1 cellular context compared by ENCODE assay signal in the genomic region with DNA sequence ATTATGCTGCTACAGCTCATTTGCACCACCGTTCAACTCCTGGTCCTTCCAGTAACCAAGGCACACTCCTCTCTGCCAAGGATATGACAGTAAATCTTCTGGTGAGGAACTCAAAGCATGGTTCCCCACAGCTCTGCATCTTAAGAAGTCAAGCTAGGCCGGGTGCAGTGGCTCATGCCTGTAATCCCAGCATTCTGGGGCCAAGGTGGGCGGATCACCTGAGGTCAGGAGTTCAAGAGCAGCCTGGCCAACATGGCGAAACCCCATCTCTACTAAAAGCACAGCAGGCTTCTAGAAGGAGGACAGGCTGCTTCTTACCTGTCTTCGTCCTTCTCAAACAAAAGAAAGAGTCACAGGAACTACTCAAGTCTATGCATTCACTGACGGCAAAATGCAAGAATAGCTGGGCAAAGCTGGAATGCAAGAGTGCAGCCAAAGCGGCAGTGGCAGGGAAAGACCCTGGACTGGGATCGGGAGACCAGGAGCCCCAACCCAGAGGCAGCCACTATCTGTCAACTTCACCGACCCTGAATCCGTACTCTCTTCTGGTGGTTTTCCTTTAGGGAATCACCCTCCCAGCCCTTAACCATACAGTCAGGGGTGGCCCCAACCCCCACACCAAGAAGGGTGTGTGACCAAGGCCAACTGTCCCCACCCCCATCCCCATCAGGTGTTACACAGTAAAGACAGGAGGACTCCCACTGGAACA.
TF ChIP-seq lines count a peak whose summit lies in the region.

No MANE protein-coding gene starts in this region.

TF ChIP-seq in K562, 482 proteins besides CTCF, POLR2A, EP300 and RAD21 (continued from another document):
- no peak for TF ChIP-seq CEBPZ (IDR thresholded peaks at IDR 0.05; ENCODE audit: borderline replicate concordance, low read depth, low read length)
- no peak for TF ChIP-seq ZBTB7A (IDR thresholded peaks at IDR 0.05; ENCODE audit: borderline replicate concordance, control insufficient read depth, low read depth, low read length)
- TF ChIP-seq ZNF184 (CRISPR knock-in tag; IDR thresholded peaks at IDR 0.05): no peak
- TF ChIP-seq ZNF146 (CRISPR knock-in tag; IDR thresholded peaks at IDR 0.05; ENCODE audit: unreplicated experiment): no peak
- TF ChIP-seq SRSF3 (IDR thresholded peaks at IDR 0.05; ENCODE audit: insufficient read depth, low read length): no peak
- TF ChIP-seq NCOA6 (IDR thresholded peaks at IDR 0.05): no peak
- TF ChIP-seq LEF1 (IDR thresholded peaks at IDR 0.05): no peak
- TF ChIP-seq EGR1 (conservative IDR thresholded peaks at IDR 0.05): 0 out of 2 replicates have a peak, but pooled peaks have one; percentile 20
